Comparison of ENCODE assay signal across 19 cellular contexts in the genomic region with DNA sequence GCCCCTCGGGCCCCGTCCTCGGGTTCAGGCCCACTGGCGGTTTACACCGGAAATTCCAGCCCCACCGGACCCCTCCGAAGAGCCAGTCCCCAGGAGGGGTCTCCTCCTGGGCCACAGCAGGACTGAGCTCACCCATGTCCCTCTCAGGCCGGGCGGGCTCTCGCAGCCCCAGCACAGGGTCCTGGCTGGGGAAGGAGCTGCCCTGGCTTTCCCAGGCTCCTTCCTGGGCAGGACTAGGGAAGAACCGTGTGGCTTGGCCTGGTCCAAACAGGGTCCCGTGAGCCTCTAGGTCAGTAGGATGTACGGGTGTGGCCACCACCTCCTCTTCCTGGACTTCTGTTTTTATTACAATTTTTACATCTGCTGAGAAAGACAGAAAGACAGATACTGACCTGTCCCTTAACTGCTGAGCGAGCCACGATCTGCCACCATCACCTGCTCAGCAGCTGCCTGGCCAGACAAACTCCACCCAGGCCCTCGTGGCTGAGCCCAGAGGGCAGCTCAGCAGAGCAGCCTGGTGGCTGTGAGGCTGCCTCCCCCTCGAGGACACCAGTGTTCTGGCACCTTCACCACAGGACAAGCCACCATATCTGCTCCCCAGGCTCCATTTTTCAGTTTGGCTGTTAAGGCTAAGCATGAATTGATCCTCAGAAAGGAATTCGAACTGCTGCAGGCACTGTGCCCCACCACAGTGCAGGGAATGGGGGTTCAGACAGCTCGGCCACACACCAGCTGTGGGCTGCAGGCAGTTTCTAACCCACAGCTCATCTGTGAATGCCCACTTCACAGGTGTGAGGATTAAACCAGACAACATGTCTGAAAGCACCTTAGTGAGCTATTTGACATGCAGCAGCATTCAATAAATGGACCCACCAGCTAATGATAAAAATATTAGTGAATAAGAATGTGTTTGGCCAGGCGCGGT. TPM values are rescaled to one million over a fixed set of nuclear protein-coding genes. Genes with fewer than 3 reads are reported as not detected.
DNase-seq lines count a peak whose midpoint lies in the region; ATAC-seq, FAIRE-seq and TF ChIP-seq lines count a peak whose summit lies in the region.
"Had no signal": no experiment of that assay in that cellular context is flagged by ENCODE, and none has a peak within 500 bp of the region (broad histone marks: within the 10 kb centered on the region; RNA-seq: fewer than 3 reads in every experiment).

No MANE protein-coding gene starts in this region.

- POLR2A ChIA-PET in Panc1 (lab: Charles Lee) (no interaction called here), K562 (lab: Yijun Ruan, JAX) (interaction anchor here (0.7 to 1.8 kb wide), 4 partner anchors 7 to 20 kb away, joined by 3 to 10 read pairs (median 4); a partner anchor contains a TSS), HepG2 (lab: Yijun Ruan, JAX) (no interaction called here)

- H3K27ac ChIP-seq in Panc1 (ENCODE audit: low read length) (no peak overlapping the region), K562 (ENCODE audit: extremely low read depth, low read depth, low read length) (no peak overlapping the region), HepG2 (ENCODE audit: extremely low read length, insufficient read depth, low read length) (no peak overlapping the region), neutrophil (peak overlapping the region; percentile 47)
- H3K27ac ChIP-seq: A549 had no signal

- H3K27me3 ChIP-seq in Panc1 (ENCODE audit: control insufficient read depth, insufficient read depth, low read length) (no peaks in the 10 kb centered on the region), K562 (ENCODE audit: control insufficient read depth in 2 of 2, insufficient read depth in 2 of 2, low read length in 2 of 2) (no peaks in the 10 kb centered on the region), HepG2 (ENCODE audit: control insufficient read depth in 1 of 2, insufficient read depth in 2 of 2, low read length in 2 of 2) (no peaks in the 10 kb centered on the region), neutrophil (no peaks in the 10 kb centered on the region)

- intact Hi-C loops in Panc1 (cut with micrococcal nuclease; ENCODE audit: unreplicated experiment), result no loop called here
- intact Hi-C loops in K562 (cut with micrococcal nuclease), result no loop called here
- intact Hi-C loops in HepG2 (cut with micrococcal nuclease; ENCODE audit: unreplicated experiment), result no loop called here

- H3K9ac ChIP-seq in K562 (ENCODE audit: insufficient read depth in 1 of 2, low read depth in 2 of 2, low read length in 2 of 2), result 0 out of 4 replicates have a peak overlapping the region, but pooled peaks of 1 of the 2 experiments have one; percentile 31
- H3K9ac ChIP-seq in HepG2 (ENCODE audit: insufficient read depth, low read depth, low read length), result no peak overlapping the region

- H2AFZ ChIP-seq in K562 (ENCODE audit: low read depth, low read length), result no peak overlapping the region
- H2AFZ ChIP-seq in HepG2 (ENCODE audit: low read length), result no peak overlapping the region

- TF ChIP-seq CTCF in Panc1 (IDR thresholded peaks at IDR 0.05) (no peak), K562 (IDR thresholded peaks at IDR 0.05 in 2 of 3, conservative IDR thresholded peaks at IDR 0.05 in 1 of 3; ENCODE audit: insufficient read depth in 2 of 3, low read depth in 1 of 3, low read length in 3 of 3) (no peak), HepG2 (CRISPR knock-in tag; IDR thresholded peaks at IDR 0.05) (no peak), neutrophil (IDR thresholded peaks at IDR 0.05) (no peak)

- no peaks in the 10 kb centered on the region for H3K9me1 ChIP-seq in K562 (ENCODE audit: control insufficient read depth, insufficient read depth, low read length)

- no peaks in the 10 kb centered on the region for H3K4me1 Mint-ChIP-seq in activated T-cell treated with anti-CD3 and anti-CD28 coated beads, Interleukin-2, amount 50 U/mL, for 4 hours (ENCODE audit: low read depth)

- H3K36me3 Mint-ChIP-seq in activated T-cell treated with anti-CD3 and anti-CD28 coated beads, Interleukin-2, amount 50 U/mL, for 4 hours (ENCODE audit: insufficient read depth), result peaks cover 55% of the 10 kb centered on the region

- CTCF ChIA-PET in Panc1 (lab: Charles Lee) (interaction anchor here (0.6 kb wide), 1 partner anchor 326 kb away, joined by 5 read pairs; no protein-coding TSS in a partner anchor), K562 (lab: Yijun Ruan, JAX; ENCODE audit: low intra/inter-chr PET ratio) (no interaction called here), HepG2 (lab: Yijun Ruan, JAX; ENCODE audit: low intra/inter-chr PET ratio, low total read pairs) (no interaction called here)

- TF ChIP-seq EP300 in K562 (IDR thresholded peaks at IDR 0.05; ENCODE audit: low read length) (no peak), HepG2 (IDR thresholded peaks at IDR 0.05; ENCODE audit: low read depth in 2 of 2, low read length in 2 of 2) (no peak), HepG2 (CRISPR knock-in tag; IDR thresholded peaks at IDR 0.05; ENCODE audit: borderline replicate concordance) (no peak)

- H3K4me3 ChIP-seq in Panc1 (ENCODE audit: low read depth in 2 of 2, low read length in 2 of 2) (no peak overlapping the region), K562 (no peak overlapping the region), HepG2 (replicated peaks in 1 of 3; ENCODE audit: insufficient read depth in 1 of 3, low read depth in 2 of 3, low read length in 3 of 3) (no peak overlapping the region), neutrophil (ENCODE audit: low read depth in 1 of 2, low read length in 1 of 2) (no peak overlapping the region)
- H3K4me3 ChIP-seq: A549, GM12878 had no signal

- in situ Hi-C loops in Panc1 (cut with HindIII; ENCODE audit: low pct_unique_long_range_greater_than_20kb, low sequenced_read_pairs) (no loop called here), K562 (cut with MboI) (no loop called here), HepG2 (cut with HindIII; ENCODE audit: extremely low pct_ligation_motif_present, low pct_unique_long_range_greater_than_20kb) (no loop called here)

- H3K4me2 ChIP-seq in K562 (ENCODE audit: insufficient read depth, low read length) (no peak overlapping the region), HepG2 (ENCODE audit: low read depth, low read length) (no peak overlapping the region)
- H3K4me2 ChIP-seq: A549 had no signal

- H3K79me2 ChIP-seq in K562 (ENCODE audit: control insufficient read depth, insufficient read depth, low read length) (0 out of 3 replicates have a peak, but pooled peaks cover 2% of the 10 kb centered on the region), HepG2 (ENCODE audit: insufficient read depth, low read length) (no peaks in the 10 kb centered on the region)

- 0 out of 2 replicates have a peak, but pooled peaks have one; percentile 47 for ATAC-seq in Panc1
- no peak for ATAC-seq in K562
- ATAC-seq in HepG2, result peak; percentile 28
- no peak for ATAC-seq in activated T-cell treated with anti-CD3 and anti-CD28 coated beads, Interleukin-2, amount 50 U/mL, for 4 hours
- ATAC-seq: GM12878 had no signal

- H4K20me1 ChIP-seq in K562 (replicated peaks; ENCODE audit: control insufficient read depth, insufficient read depth, low read length) (no peaks in the 10 kb centered on the region), HepG2 (ENCODE audit: insufficient read depth, low read length) (no peaks in the 10 kb centered on the region)

- no peak overlapping the region for H3K4me3 Mint-ChIP-seq in activated T-cell treated with anti-CD3 and anti-CD28 coated beads, Interleukin-2, amount 50 U/mL, for 4 hours
- H3K4me3 Mint-ChIP-seq: CD4-positive, alpha-beta T cell had no signal

- TF ChIP-seq RAD21 in K562 (CRISPR knock-in tag; conservative IDR thresholded peaks at IDR 0.05 in 1 of 2, IDR thresholded peaks at IDR 0.05 in 1 of 2), result no peak
- no peak for TF ChIP-seq RAD21 in HepG2 (CRISPR knock-in tag; IDR thresholded peaks at IDR 0.05)

- BruUV-seq in Panc1 (replicated peaks; lab: Mats Ljungman, UMichigan) (no TSS peak), K562 (replicated peaks; lab: Mats Ljungman, UMichigan) (no TSS peak), HepG2 (replicated peaks; lab: Mats Ljungman, UMichigan) (no TSS peak)

- H3K36me3 ChIP-seq in Panc1 (ENCODE audit: control insufficient read depth, insufficient read depth, low read length) (peaks cover 11% of the 10 kb centered on the region), K562 (ENCODE audit: control insufficient read depth, insufficient read depth, low read length) (peaks cover 74% of the 10 kb centered on the region), HepG2 (replicated peaks in 1 of 2; ENCODE audit: control insufficient read depth in 1 of 2, insufficient read depth in 2 of 2, low read length in 2 of 2) (peaks cover 8 to 58% of the 10 kb centered on the region in 2 experiments), neutrophil (peaks cover 75% of the 10 kb centered on the region)

- WGBS in K562 (ENCODE audit: insufficient coverage, low coverage, missing lambda C conversion rate), result 97% methylated on average over 20 of the region's 21 CpGs
- 94% methylated on average over 16 of the region's 21 CpGs for WGBS in HepG2 (ENCODE audit: low lambda C conversion rate)

- FAIRE-seq in K562 (lab: Jason Lieb, UNC), result no peak
- no peak for FAIRE-seq in HepG2 (lab: Jason Lieb, UNC)
- FAIRE-seq: A549, GM12878, H54 had no signal

- H3K4me1 ChIP-seq in Panc1 (ENCODE audit: control insufficient read depth, insufficient read depth, low read length) (no peaks in the 10 kb centered on the region), K562 (replicated peaks in 1 of 2; ENCODE audit: control insufficient read depth in 2 of 2, insufficient read depth in 2 of 2, low read length in 2 of 2) (no peaks in the 10 kb centered on the region; a peak in 1 of 5 replicates), HepG2 (ENCODE audit: insufficient read depth, low read length) (no peaks in the 10 kb centered on the region), neutrophil (ENCODE audit: control insufficient read depth in 1 of 2, insufficient read depth in 1 of 2, low read depth in 1 of 2, low read length in 1 of 2) (no peaks in the 10 kb centered on the region)
- H3K4me1 ChIP-seq: A549, Caco-2 had no signal

- DNase-seq in Panc1 (ENCODE audit: low read depth, low spot score) (no peak), K562 (ENCODE audit: extremely low read depth in 1 of 4, low spot score in 3 of 4) (no peak), HepG2 (ENCODE audit: low spot score) (no peak), NCI-H2029 (lab: John Stamatoyannopoulos, UW) (no peak)
- no peak for DNase-seq in stimulated activated naive CD4-positive, alpha-beta T cell treated with Interleukin-2 at 50 U/mL for 16 hours (lab: John Stamatoyannopoulos, UW)
- DNase-seq in activated T-cell treated with anti-CD3 and anti-CD28 coated beads, Interleukin-2, amount 50 U/mL, for 4 hours, result no peak
- DNase-seq in stimulated activated CD4-positive, alpha-beta T cell treated with anti-CD3 and anti-CD28 coated beads, Interleukin-2, amount 100 ng/mL, for 48 hours, result no peak
- DNase-seq: Caco-2; CD4-positive, alpha-beta T cell; DMS153; KBM-7; NCI-H1105; NCI-H2081 treated with DMSO at 0.1 percent for 48 hours; NCI-H446 treated with DMSO at 0.1 percent for 48 hours; SHP77 treated with DMSO at 0.1 percent for 48 hours had no signal

- TF ChIP-seq POLR2A in K562 (conservative IDR thresholded peaks at IDR 0.05) (no peak), HepG2 (IDR thresholded peaks at IDR 0.05; ENCODE audit: insufficient read depth in 1 of 2, low read depth in 2 of 2, low read length in 2 of 2) (no peak)

- H3K9me3 Mint-ChIP-seq in activated T-cell treated with anti-CD3 and anti-CD28 coated beads, Interleukin-2, amount 50 U/mL, for 4 hours, result peaks cover 8% of the 10 kb centered on the region

- H3K9me3 ChIP-seq in Panc1 (ENCODE audit: control insufficient read depth, insufficient read depth, low read depth, low read length), result peaks cover 10% of the 10 kb centered on the region; the same call in 1 of the 2 replicates
- H3K9me3 ChIP-seq in K562 (replicated peaks; ENCODE audit: control insufficient read depth, insufficient read depth, low read depth, low read length), result no peaks in the 10 kb centered on the region
- H3K9me3 ChIP-seq in HepG2 (ENCODE audit: low read length), result no peaks in the 10 kb centered on the region; the same call in 1 of the 2 replicates
- H3K9me3 ChIP-seq in neutrophil, result no peaks in the 10 kb centered on the region

- no peaks in the 10 kb centered on the region for H3K27me3 Mint-ChIP-seq in activated T-cell treated with anti-CD3 and anti-CD28 coated beads, Interleukin-2, amount 50 U/mL, for 4 hours (ENCODE audit: low read depth)
- H3K27me3 Mint-ChIP-seq: CD4-positive, alpha-beta T cell had no signal

RNA-seq across cellular contexts. Expression of a gene that starts 14.5 kb away (rescaled TPM):
- 17.4 TPM for total RNA-seq in Panc1 (2021; ENCODE audit: unreplicated experiment)
- polyA plus RNA-seq in Panc1 (2012; ENCODE audit: insufficient read length), result 18.8 TPM
- total RNA-seq in K562 (2011; cell fraction: chromatin; rRNA removed; ENCODE audit: low replicate concordance), result 5.2 and 9.7 TPM in 2 replicates
- 7.9 and 8.3 TPM in 2 replicates for total RNA-seq in K562 (2011; cell fraction: nucleolus; rRNA removed)
- total RNA-seq in K562 (2011; cell fraction: nucleoplasm; rRNA removed), result 4.2 and 6.0 TPM in 2 replicates
- 17.8 and 19.8 TPM in 2 replicates for total RNA-seq in K562 (2014; rRNA removed)
- total RNA-seq in K562 (2014; rRNA removed; fragmentation: Illumina TruSeq; extraction: Trizol), result 5.5 and 7.0 TPM in 2 replicates
- 9.0 and 10.6 TPM in 2 replicates for total RNA-seq in K562 (2015; rRNA removed; fragmentation: Illumina TruSeq; extraction: Trizol)
- total RNA-seq in K562 (2021), result 29.3 and 32.6 TPM in 2 replicates
- 5.5 and 7.8 TPM in 2 replicates for polyA plus RNA-seq in K562 (2011; rRNA removed)
- 10.5 and 18.7 TPM in 2 replicates for polyA plus RNA-seq in K562 (2011; cell fraction: cytosol; rRNA removed)
- polyA plus RNA-seq in K562 (2011; cell fraction: nucleus; rRNA removed), result 5.7 and 8.6 TPM in 2 replicates
- 15.3 and 16.5 TPM in 2 replicates for polyA plus RNA-seq in K562 (2012)
- polyA plus RNA-seq in K562 (2014; fragmentation: Illumina TruSeq; extraction: Trizol), result 17.5 and 18.8 TPM in 2 replicates
- polyA plus RNA-seq in K562 (2014; fragmentation: Nextera tagmentation; extraction: Ambion mirVana), result under 1 TPM; 0.11 to 0.13 TPM
- 15.0 and 17.5 TPM in 2 replicates for polyA plus RNA-seq in K562 (2014; rRNA removed)
- 7.3 and 9.3 TPM in 2 replicates for polyA minus RNA-seq in K562 (2011; rRNA and poly(A)+ RNA removed)
- 12.0 and 21.2 TPM in 2 replicates for polyA minus RNA-seq in K562 (2011; cell fraction: cytosol; rRNA and poly(A)+ RNA removed)
- polyA minus RNA-seq in K562 (2011; cell fraction: nucleus; rRNA and poly(A)+ RNA removed), result 5.3 and 6.0 TPM in 2 replicates
- total RNA-seq in HepG2 (2016; rRNA removed; fragmentation: Illumina TruSeq; extraction: Trizol), result 4.4 and 6.0 TPM in 2 replicates
- total RNA-seq in HepG2 (2016; cell fraction: cytosol; rRNA removed; fragmentation: Illumina TruSeq; extraction: Trizol; ENCODE audit: low read depth), result 1.1 and 1.2 TPM in 2 replicates
- 3.5 and 5.9 TPM in 2 replicates for total RNA-seq in HepG2 (2016; cell fraction: insoluble cytoplasmic fraction; rRNA removed; fragmentation: Illumina TruSeq; extraction: Trizol)
- total RNA-seq in HepG2 (2016; cell fraction: membrane; rRNA removed; fragmentation: Illumina TruSeq; extraction: Trizol), result 4.0 and 4.1 TPM in 2 replicates
- total RNA-seq in HepG2 (2016; cell fraction: nucleus; rRNA removed; fragmentation: Illumina TruSeq; extraction: Trizol), result 3.7 and 3.9 TPM in 2 replicates
- polyA plus RNA-seq in HepG2 (2011; rRNA removed), result 3.8 and 4.8 TPM in 2 replicates
- polyA plus RNA-seq in HepG2 (2011; cell fraction: cytosol; rRNA removed), result 3.9 and 5.3 TPM in 2 replicates
- 3.7 and 3.8 TPM in 2 replicates for polyA plus RNA-seq in HepG2 (2011; cell fraction: nucleus; rRNA removed)
- polyA plus RNA-seq in HepG2 (2012), result 3.7 and 4.3 TPM in 2 replicates
- polyA plus RNA-seq in HepG2 (2016; cell fraction: cytosol; fragmentation: Illumina TruSeq; extraction: Trizol; ENCODE audit: low read depth), result 0.96 and 1.2 TPM in 2 replicates
- polyA plus RNA-seq in HepG2 (2016; cell fraction: insoluble cytoplasmic fraction; fragmentation: Illumina TruSeq; extraction: Trizol; ENCODE audit: low read depth), result 7.4 and 9.5 TPM in 2 replicates
- polyA plus RNA-seq in HepG2 (2016; cell fraction: membrane; fragmentation: Illumina TruSeq; extraction: Trizol; ENCODE audit: low read depth), result 3.4 and 3.5 TPM in 2 replicates
- 7.3 and 8.5 TPM in 2 replicates for polyA plus RNA-seq in HepG2 (2016; cell fraction: nucleus; fragmentation: Illumina TruSeq; extraction: Trizol; ENCODE audit: insufficient read depth, low read depth)
- 5.7 and 8.2 TPM in 2 replicates for polyA minus RNA-seq in HepG2 (2011; rRNA and poly(A)+ RNA removed; ENCODE audit: low replicate concordance)
- polyA minus RNA-seq in HepG2 (2011; cell fraction: cytosol; rRNA and poly(A)+ RNA removed), result 5.0 and 5.4 TPM in 2 replicates
- polyA minus RNA-seq in HepG2 (2011; cell fraction: nucleus; rRNA and poly(A)+ RNA removed), result 3.2 and 3.7 TPM in 2 replicates
- 10 to 100 TPM; 28.3 to 33.2 (median 29.3) TPM for total RNA-seq in activated T-cell treated with anti-CD3 and anti-CD28 coated beads, Interleukin-2, amount 50 U/mL, for 4 hours

RNA-seq across cellular contexts. Expression of a gene that starts 22.2 kb away (rescaled TPM):
- total RNA-seq in Panc1 (2021; ENCODE audit: unreplicated experiment) (22.2 TPM), K562 (2014; rRNA removed) (25.2 and 28.7 TPM in 2 replicates), K562 (2014; rRNA removed; fragmentation: Illumina TruSeq; extraction: Trizol) (7.7 and 8.8 TPM in 2 replicates), K562 (2015; rRNA removed; fragmentation: Illumina TruSeq; extraction: Trizol) (13.4 and 14.1 TPM in 2 replicates), K562 (2021) (30.7 and 31.6 TPM in 2 replicates), HepG2 (2016; rRNA removed; fragmentation: Illumina TruSeq; extraction: Trizol) (8.0 and 8.1 TPM in 2 replicates)
- polyA plus RNA-seq in Panc1 (2012; ENCODE audit: insufficient read length), result 19.0 TPM
- total RNA-seq in K562 (2011; cell fraction: chromatin; rRNA removed; ENCODE audit: low replicate concordance), result 47.9 and 50.2 TPM in 2 replicates
- 32.7 and 35.9 TPM in 2 replicates for total RNA-seq in K562 (2011; cell fraction: nucleolus; rRNA removed)
- total RNA-seq in K562 (2011; cell fraction: nucleoplasm; rRNA removed), result 45.2 and 65.0 TPM in 2 replicates
- polyA plus RNA-seq in K562 (2011; rRNA removed) (7.3 and 12.6 TPM in 2 replicates), K562 (2014; fragmentation: Illumina TruSeq; extraction: Trizol) (13.3 and 17.9 TPM in 2 replicates), K562 (2014; fragmentation: Nextera tagmentation; extraction: Ambion mirVana) (1 to 10 TPM; 1.7 to 2.0 TPM), K562 (2014; rRNA removed) (15.3 and 18.9 TPM in 2 replicates), HepG2 (2011; rRNA removed) (3.8 and 4.1 TPM in 2 replicates)
- 9.1 and 13.7 TPM in 2 replicates for polyA plus RNA-seq in K562 (2011; cell fraction: cytosol; rRNA removed)
- 32.2 and 48.8 TPM in 2 replicates for polyA plus RNA-seq in K562 (2011; cell fraction: nucleus; rRNA removed)
- 16.6 and 19.9 TPM in 2 replicates for polyA plus RNA-seq in K562 (2012)
- 10.5 and 10.9 TPM in 2 replicates for polyA minus RNA-seq in K562 (2011; rRNA and poly(A)+ RNA removed)
- polyA minus RNA-seq in K562 (2011; cell fraction: cytosol; rRNA and poly(A)+ RNA removed), result 12.9 and 19.2 TPM in 2 replicates
- 22.9 and 28.7 TPM in 2 replicates for polyA minus RNA-seq in K562 (2011; cell fraction: nucleus; rRNA and poly(A)+ RNA removed)
- total RNA-seq in HepG2 (2016; cell fraction: cytosol; rRNA removed; fragmentation: Illumina TruSeq; extraction: Trizol; ENCODE audit: low read depth), result 1.4 and 1.5 TPM in 2 replicates
- total RNA-seq in HepG2 (2016; cell fraction: insoluble cytoplasmic fraction; rRNA removed; fragmentation: Illumina TruSeq; extraction: Trizol), result 6.1 and 8.8 TPM in 2 replicates
- 4.5 and 5.4 TPM in 2 replicates for total RNA-seq in HepG2 (2016; cell fraction: membrane; rRNA removed; fragmentation: Illumina TruSeq; extraction: Trizol)
- total RNA-seq in HepG2 (2016; cell fraction: nucleus; rRNA removed; fragmentation: Illumina TruSeq; extraction: Trizol), result 6.8 and 7.9 TPM in 2 replicates
- polyA plus RNA-seq in HepG2 (2011; cell fraction: cytosol; rRNA removed), result 2.1 and 2.5 TPM in 2 replicates
- polyA plus RNA-seq in HepG2 (2011; cell fraction: nucleus; rRNA removed), result 12.0 and 13.8 TPM in 2 replicates
- polyA plus RNA-seq in HepG2 (2012), result 3.9 and 4.3 TPM in 2 replicates
- 0.61 and 0.66 TPM in 2 replicates for polyA plus RNA-seq in HepG2 (2016; cell fraction: cytosol; fragmentation: Illumina TruSeq; extraction: Trizol; ENCODE audit: low read depth)
- polyA plus RNA-seq in HepG2 (2016; cell fraction: insoluble cytoplasmic fraction; fragmentation: Illumina TruSeq; extraction: Trizol; ENCODE audit: low read depth), result 4.8 and 8.0 TPM in 2 replicates
- polyA plus RNA-seq in HepG2 (2016; cell fraction: membrane; fragmentation: Illumina TruSeq; extraction: Trizol; ENCODE audit: low read depth), result 1.5 and 1.8 TPM in 2 replicates
- polyA plus RNA-seq in HepG2 (2016; cell fraction: nucleus; fragmentation: Illumina TruSeq; extraction: Trizol; ENCODE audit: insufficient read depth, low read depth), result 15.0 and 16.0 TPM in 2 replicates
- 11.2 and 15.4 TPM in 2 replicates for polyA minus RNA-seq in HepG2 (2011; rRNA and poly(A)+ RNA removed; ENCODE audit: low replicate concordance)
- polyA minus RNA-seq in HepG2 (2011; cell fraction: cytosol; rRNA and poly(A)+ RNA removed), result 4.7 and 5.1 TPM in 2 replicates
- 10.4 and 12.0 TPM in 2 replicates for polyA minus RNA-seq in HepG2 (2011; cell fraction: nucleus; rRNA and poly(A)+ RNA removed)
- 10 to 100 TPM; 24.6 to 25.6 (median 25.1) TPM for total RNA-seq in activated T-cell treated with anti-CD3 and anti-CD28 coated beads, Interleukin-2, amount 50 U/mL, for 4 hours

Comparison
In these comparisons a context has a peak if more than half of its experiments do, and no peak if none do; other contexts are left out.
1. ATAC-seq: peak in Panc1 (single experiment) and HepG2 (single experiment); none in K562 (single experiment) and activated T-cell treated with anti-CD3 and anti-CD28 coated beads, Interleukin-2, amount 50 U/mL, for 4 hours (0 of 2).